ENCODE assay signal across 8 cellular contexts in the genomic region with DNA sequence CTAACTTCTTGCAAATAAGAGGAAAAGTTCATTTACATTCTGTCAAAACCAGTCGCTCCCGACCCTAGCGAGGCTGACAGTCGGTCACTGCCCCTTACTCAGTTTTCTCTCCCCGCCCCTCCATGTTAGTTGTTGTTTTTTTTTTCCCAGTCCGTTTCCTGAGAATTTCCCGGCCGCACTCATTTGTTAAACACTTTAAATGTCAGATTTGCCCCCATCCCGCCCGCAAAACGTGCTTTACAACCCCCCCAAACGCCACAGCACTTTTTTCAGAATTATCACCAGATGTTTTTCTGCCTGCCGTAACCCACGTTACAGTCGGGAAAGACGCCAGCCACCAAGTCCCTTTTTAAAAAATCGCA.
DNase-seq lines count a peak whose midpoint lies in the region; ATAC-seq and TF ChIP-seq lines count a peak whose summit lies in the region.

No MANE protein-coding gene starts in this region.

- H3K9me3 Mint-ChIP-seq in activated T-cell treated with anti-CD3 and anti-CD28 coated beads, Interleukin-2, amount 50 U/mL, for 4 hours: no peaks in the 10 kb centered on the region
- H3K9me3 Mint-ChIP-seq in activated naive CD8-positive, alpha-beta T cell treated with anti-CD3 and anti-CD28 coated beads for 36 hours: no peaks in the 10 kb centered on the region

- no peak for ATAC-seq in activated T-cell treated with anti-CD3 and anti-CD28 coated beads, Interleukin-2, amount 50 U/mL, for 4 hours
- ATAC-seq in HG02588 (IDR thresholded peaks at IDR 0.05; ENCODE audit: unreplicated experiment): no peak

- H3K36me3 ChIP-seq in kidney epithelial cell (ENCODE audit: control insufficient read depth, insufficient read depth, low read length) (no peaks in the 10 kb centered on the region), tibial artery (no peaks in the 10 kb centered on the region)

- no peaks in the 10 kb centered on the region for H3K27me3 ChIP-seq in kidney epithelial cell (ENCODE audit: control insufficient read depth, insufficient read depth, low read length)
- peaks cover 0 to 17% of the 10 kb centered on the region in 2 donors for H3K27me3 ChIP-seq in tibial artery

- H3K4me1 Mint-ChIP-seq in activated T-cell treated with anti-CD3 and anti-CD28 coated beads, Interleukin-2, amount 50 U/mL, for 4 hours (ENCODE audit: low read depth): peaks cover 21% of the 10 kb centered on the region
- peaks cover 21% of the 10 kb centered on the region for H3K4me1 Mint-ChIP-seq in activated naive CD8-positive, alpha-beta T cell treated with anti-CD3 and anti-CD28 coated beads for 36 hours

- peak overlapping the region; percentile 77 for H3K4me3 ChIP-seq in kidney epithelial cell (ENCODE audit: low read depth, low read length)
- peak overlapping the region; percentile 58 to 63 for H3K4me3 ChIP-seq in tibial artery

- no peaks in the 10 kb centered on the region for H3K36me3 Mint-ChIP-seq in activated T-cell treated with anti-CD3 and anti-CD28 coated beads, Interleukin-2, amount 50 U/mL, for 4 hours (ENCODE audit: insufficient read depth)
- peaks cover 3% of the 10 kb centered on the region for H3K36me3 Mint-ChIP-seq in activated naive CD8-positive, alpha-beta T cell treated with anti-CD3 and anti-CD28 coated beads for 36 hours

- peak overlapping the region; percentile 61 to 75 for H3K27ac ChIP-seq in tibial artery

- peaks cover 0 to 22% (median 12%) of the 10 kb centered on the region in 4 donors for H3K4me1 ChIP-seq in tibial artery

- peak overlapping the region; percentile 86 for H3K4me3 Mint-ChIP-seq in activated T-cell treated with anti-CD3 and anti-CD28 coated beads, Interleukin-2, amount 50 U/mL, for 4 hours
- H3K4me3 Mint-ChIP-seq in activated naive CD8-positive, alpha-beta T cell treated with anti-CD3 and anti-CD28 coated beads for 36 hours: peak overlapping the region; percentile 86

- TF ChIP-seq CTCF in kidney epithelial cell (IDR thresholded peaks at IDR 0.05; ENCODE audit: insufficient read depth, low read length, poor library complexity, severe bottlenecking): no peak
- no peak for TF ChIP-seq CTCF in tibial artery (IDR thresholded peaks at IDR 0.05)

- no peak for DNase-seq in activated T-cell treated with anti-CD3 and anti-CD28 coated beads, Interleukin-2, amount 50 U/mL, for 4 hours
- no peak for DNase-seq in activated T-cell treated with anti-CD3 and anti-CD28 coated beads for 4 hours
- DNase-seq in activated naive CD8-positive, alpha-beta T cell treated with anti-CD3 and anti-CD28 coated beads for 36 hours: no peak
- no peak for DNase-seq in kidney epithelial cell (ENCODE audit: low read depth)
- DNase-seq in tibial artery: no peak
- DNase-seq in NK-92 treated with Interleukin-12 subunit alpha and Interleukin-12 subunit beta, amount 100 ng/mL, for 24 hours (lab: John Stamatoyannopoulos, UW): no peak
- DNase-seq in NCI-H1048 (lab: John Stamatoyannopoulos, UW): no peak

- H3K9me3 ChIP-seq in tibial artery: no peaks in the 10 kb centered on the region

- intact Hi-C loops in tibial artery (cut with DNase I; ENCODE audit: low total_unique reads): no loop called here

- H3K27ac Mint-ChIP-seq in activated naive CD8-positive, alpha-beta T cell treated with anti-CD3 and anti-CD28 coated beads for 36 hours: peak overlapping the region; percentile 89

- peaks cover 65% of the 10 kb centered on the region for H3K27me3 Mint-ChIP-seq in activated T-cell treated with anti-CD3 and anti-CD28 coated beads, Interleukin-2, amount 50 U/mL, for 4 hours (ENCODE audit: low read depth)
- H3K27me3 Mint-ChIP-seq in activated naive CD8-positive, alpha-beta T cell treated with anti-CD3 and anti-CD28 coated beads for 36 hours: peaks cover 79% of the 10 kb centered on the region
